Comparison of ENCODE assay signal across 1 cellular context in genomic region chr17:56699186-56699895, GRCh38.
TF ChIP-seq lines count a peak whose summit lies in the region.

No MANE protein-coding gene starts in this region.

TF ChIP-seq in SK-N-SH, 30 proteins besides CTCF, POLR2A, EP300 and RAD21 (continued from another document):
- TF ChIP-seq ELF1 (IDR thresholded peaks at IDR 0.05): peak; percentile 61; the same call in 1 of the 2 replicates
- TF ChIP-seq IRF3 (IDR thresholded peaks at IDR 0.05; ENCODE audit: low read depth, low read length): no peak
- peak; percentile 95 for TF ChIP-seq JUND (IDR thresholded peaks at IDR 0.05)
- peak; percentile 69; the same call in 1 of the 2 replicates for TF ChIP-seq POLR2AphosphoS5 (IDR thresholded peaks at IDR 0.05; ENCODE audit: low read depth, low read length)
- no peak for TF ChIP-seq NRF1 (IDR thresholded peaks at IDR 0.05; ENCODE audit: low read depth, low read length)
- peak; percentile 64 for TF ChIP-seq GABPA (IDR thresholded peaks at IDR 0.05; ENCODE audit: low read depth)
- peak; percentile 57; the same call in 1 of the 2 replicates for TF ChIP-seq ZBTB33 (IDR thresholded peaks at IDR 0.05; ENCODE audit: borderline replicate concordance, low read depth)
- TF ChIP-seq MXI1 (IDR thresholded peaks at IDR 0.05; ENCODE audit: low read depth, low read length): no peak
- TF ChIP-seq MEF2A (IDR thresholded peaks at IDR 0.05; ENCODE audit: borderline replicate concordance, low read depth): peak; percentile 80
- TF ChIP-seq FOXJ3 (CRISPR knock-in tag; IDR thresholded peaks at IDR 0.05): no peak
- TF ChIP-seq FOXM1 (IDR thresholded peaks at IDR 0.05; ENCODE audit: low read depth): 0 out of 2 replicates have a peak, but pooled peaks have one; percentile 61
